33 cellular contexts compared by ENCODE assay signal in genomic region chr5:88804444-88804843, GRCh38.
"Had no signal": no experiment of that assay in that cellular context is flagged by ENCODE, and none has a peak within 500 bp of the region (broad histone marks: within the 10 kb centered on the region; RNA-seq: fewer than 3 reads in every experiment).

No MANE protein-coding gene starts in this region.

- H3K9me3 ChIP-seq: ascending aorta, esophagus muscularis mucosa, heart right ventricle, lower lobe of right lung, mucosa of descending colon, neutrophil, pancreas, right atrium auricular region, testis, transverse colon had no signal

- H3K4me3 Mint-ChIP-seq: activated CD4-positive, alpha-beta memory T cell treated with anti-CD3 and anti-CD28 coated beads, Interleukin-2, amount 10 ng/mL, durations not matched to agents 7 days and 5 days; activated CD4-positive, alpha-beta T cell treated with anti-CD3 and anti-CD28 coated beads, Interleukin-2, amount 10 ng/mL, durations not matched to agents 24 days and 14 days; activated naive CD4-positive, alpha-beta T cell treated with anti-CD3 and anti-CD28 coated beads, Interleukin-2, amount 10 ng/mL, durations not matched to agents 7 days and 5 days; activated naive CD8-positive, alpha-beta T cell treated with anti-CD3 and anti-CD28 coated beads, Interleukin-2, amount 10 ng/mL, durations not matched to agents 7 days and 5 days; activated T-cell treated with anti-CD3 and anti-CD28 coated beads, Interleukin-2, amount 50 U/mL, for 24 hours; brain; endodermal cell; nephron; T-helper 1 cell treated with Interleukin-12 subunit alpha and Interleukin-12 subunit beta and Interleukin-4 antibody, amounts not matched to agents 30 μg/mL and 1 μg/mL, for 36 hours had no signal

- H3K27ac Mint-ChIP-seq: activated CD4-positive, alpha-beta memory T cell treated with anti-CD3 and anti-CD28 coated beads, Interleukin-2, amount 10 ng/mL, durations not matched to agents 7 days and 5 days; activated CD4-positive, alpha-beta T cell treated with anti-CD3 and anti-CD28 coated beads, Interleukin-2, amount 10 ng/mL, durations not matched to agents 24 days and 14 days; activated naive CD4-positive, alpha-beta T cell treated with anti-CD3 and anti-CD28 coated beads, Interleukin-2, amount 10 ng/mL, durations not matched to agents 7 days and 5 days; activated naive CD8-positive, alpha-beta T cell treated with anti-CD3 and anti-CD28 coated beads, Interleukin-2, amount 10 ng/mL, durations not matched to agents 7 days and 5 days; activated T-cell treated with anti-CD3 and anti-CD28 coated beads, Interleukin-2, amount 50 U/mL, for 24 hours; brain; endodermal cell; nephron; T-helper 1 cell treated with Interleukin-12 subunit alpha and Interleukin-12 subunit beta and Interleukin-4 antibody, amounts not matched to agents 30 μg/mL and 1 μg/mL, for 36 hours had no signal

- H3K4me1 Mint-ChIP-seq: activated CD4-positive, alpha-beta memory T cell treated with anti-CD3 and anti-CD28 coated beads, Interleukin-2, amount 10 ng/mL, durations not matched to agents 7 days and 5 days; activated CD4-positive, alpha-beta T cell treated with anti-CD3 and anti-CD28 coated beads, Interleukin-2, amount 10 ng/mL, durations not matched to agents 24 days and 14 days; activated naive CD4-positive, alpha-beta T cell treated with anti-CD3 and anti-CD28 coated beads, Interleukin-2, amount 10 ng/mL, durations not matched to agents 7 days and 5 days; activated naive CD8-positive, alpha-beta T cell treated with anti-CD3 and anti-CD28 coated beads, Interleukin-2, amount 10 ng/mL, durations not matched to agents 7 days and 5 days; nephron had no signal

- H3K4me3 ChIP-seq: ascending aorta, cardiac muscle cell, esophagus muscularis mucosa, heart right ventricle, lower lobe of right lung, mucosa of descending colon, pancreas, right atrium auricular region, smooth muscle cell, testis, transverse colon had no signal

- H3K9me3 Mint-ChIP-seq: activated CD4-positive, alpha-beta memory T cell treated with anti-CD3 and anti-CD28 coated beads, Interleukin-2, amount 10 ng/mL, durations not matched to agents 7 days and 5 days; activated CD4-positive, alpha-beta T cell treated with anti-CD3 and anti-CD28 coated beads, Interleukin-2, amount 10 ng/mL, durations not matched to agents 24 days and 14 days; activated naive CD4-positive, alpha-beta T cell treated with anti-CD3 and anti-CD28 coated beads, Interleukin-2, amount 10 ng/mL, durations not matched to agents 7 days and 5 days; activated naive CD8-positive, alpha-beta T cell treated with anti-CD3 and anti-CD28 coated beads, Interleukin-2, amount 10 ng/mL, durations not matched to agents 7 days and 5 days; activated T-cell treated with anti-CD3 and anti-CD28 coated beads, Interleukin-2, amount 50 U/mL, for 24 hours; brain; endodermal cell; T-helper 1 cell treated with Interleukin-12 subunit alpha and Interleukin-12 subunit beta and Interleukin-4 antibody, amounts not matched to agents 30 μg/mL and 1 μg/mL, for 36 hours had no signal

- ATAC-seq: foreskin keratinocyte, lower lobe of right lung, mucosa of descending colon, pancreas had no signal

- H3K36me3 Mint-ChIP-seq: activated naive CD4-positive, alpha-beta T cell treated with anti-CD3 and anti-CD28 coated beads, Interleukin-2, amount 10 ng/mL, durations not matched to agents 7 days and 5 days; activated naive CD8-positive, alpha-beta T cell treated with anti-CD3 and anti-CD28 coated beads, Interleukin-2, amount 10 ng/mL, durations not matched to agents 7 days and 5 days had no signal

- H3K4me1 ChIP-seq: esophagus muscularis mucosa, foreskin keratinocyte, lower lobe of right lung, pancreas, testis, transverse colon had no signal

- H3K27ac ChIP-seq: coronary artery, esophagus muscularis mucosa, foreskin keratinocyte, lower lobe of right lung, neutrophil, pancreas, right atrium auricular region, testis, transverse colon, WERI-Rb-1 had no signal

- H3K36me3 ChIP-seq: neutrophil, pancreas, transverse colon, WERI-Rb-1 had no signal

- H3K27me3 Mint-ChIP-seq: activated CD4-positive, alpha-beta memory T cell treated with anti-CD3 and anti-CD28 coated beads, Interleukin-2, amount 10 ng/mL, durations not matched to agents 7 days and 5 days; brain had no signal

- DNase-seq: activated CD4-positive, alpha-beta memory T cell treated with anti-CD3 and anti-CD28 coated beads, Interleukin-2, amount 10 ng/mL, durations not matched to agents 7 days and 5 days; activated CD4-positive, alpha-beta T cell treated with anti-CD3 and anti-CD28 coated beads, Interleukin-2, amount 10 ng/mL, durations not matched to agents 24 days and 14 days; activated CD4-positive, CD25-positive, alpha-beta regulatory T cell treated with anti-CD3 and anti-CD28 coated beads, Interleukin-2, amount 50 U/mL, for 72 hours; activated CD8-positive, alpha-beta memory T cell treated with anti-CD3 and anti-CD28 coated beads, Interleukin-2, amount 50 U/mL, for 48 hours; activated gamma-delta T cell; activated naive CD4-positive, alpha-beta T cell treated with anti-CD3 and anti-CD28 coated beads, Interleukin-2, amount 10 ng/mL, durations not matched to agents 7 days and 5 days; activated naive CD8-positive, alpha-beta T cell treated with anti-CD3 and anti-CD28 coated beads, Interleukin-2, amount 10 ng/mL, durations not matched to agents 7 days and 5 days; activated T-cell treated with anti-CD3 and anti-CD28 coated beads, Interleukin-2, amount 50 U/mL, for 24 hours; endodermal cell; foreskin keratinocyte; heart right ventricle; lower lobe of right lung; mesendoderm; mucosa of descending colon; pancreas; stimulated activated CD4-positive, alpha-beta T cell treated with anti-CD3 and anti-CD28 coated beads, Interleukin-15, amount 100 ng/mL, for 24 hours; stimulated activated CD4-positive, alpha-beta T cell treated with anti-CD3 and anti-CD28 coated beads, Interleukin-2, amount 100 ng/mL, for 24 hours; stimulated activated naive CD4-positive, alpha-beta T cell treated with Interleukin-2 at 50 U/mL for 16 hours; SW 1271; T1000; testis; transverse colon; WERI-Rb-1 had no signal

- H3K27me3 ChIP-seq: ascending aorta, cardiac muscle cell, esophagus muscularis mucosa, foreskin keratinocyte, heart right ventricle, neutrophil, pancreas, right atrium auricular region, testis, transverse colon had no signal
